8 cellular contexts compared by ENCODE assay signal in genomic region chr3:13282528-13282985, GRCh38.
DNase-seq lines count a peak whose midpoint lies in the region; ATAC-seq and TF ChIP-seq lines count a peak whose summit lies in the region.

No MANE protein-coding gene starts in this region.

- H3K9me2 ChIP-seq in hepatocyte (replicated peaks; ENCODE audit: insufficient read depth) = no peaks in the 10 kb centered on the region

- H3K79me2 ChIP-seq in hepatocyte (no peaks in the 10 kb centered on the region), smooth muscle cell (ENCODE audit: low read depth) (no peaks in the 10 kb centered on the region)

- H3K9me3 ChIP-seq in T-helper 17 cell (ENCODE audit: control insufficient read depth, low read length, poor library complexity, severe bottlenecking) (peaks cover 13% of the 10 kb centered on the region), hepatocyte (ENCODE audit: low read depth) (peaks cover 7% of the 10 kb centered on the region), smooth muscle cell (replicated peaks; ENCODE audit: low read depth) (peaks cover 5% of the 10 kb centered on the region)

- H3K4me1 Mint-ChIP-seq in T-helper 17 cell = peaks cover 6% of the 10 kb centered on the region

- no peak overlapping the region for H3K27ac Mint-ChIP-seq in T-helper 17 cell

- H3K4me2 ChIP-seq in hepatocyte = peak overlapping the region; percentile 75
- peak overlapping the region; percentile 82 for H3K4me2 ChIP-seq in smooth muscle cell

- H3K4me1 ChIP-seq in hepatocyte (ENCODE audit: insufficient read depth) = no peaks in the 10 kb centered on the region
- peaks cover 5% of the 10 kb centered on the region for H3K4me1 ChIP-seq in smooth muscle cell (ENCODE audit: low read depth)

- H3K27ac ChIP-seq in hepatocyte (no peak overlapping the region), smooth muscle cell (ENCODE audit: low read depth) (no peak overlapping the region)

- H3K36me3 ChIP-seq in hepatocyte (replicated peaks; ENCODE audit: insufficient read depth, low read depth) = no peaks in the 10 kb centered on the region
- no peaks in the 10 kb centered on the region for H3K36me3 ChIP-seq in smooth muscle cell (ENCODE audit: low read depth)

- ATAC-seq in T-helper 17 cell = peak; percentile 53
- no peak for ATAC-seq in GM21381 (IDR thresholded peaks at IDR 0.05; ENCODE audit: unreplicated experiment)

- H4K20me1 ChIP-seq in hepatocyte (ENCODE audit: insufficient read depth, poor library complexity, severe bottlenecking) = no peaks in the 10 kb centered on the region
- H4K20me1 ChIP-seq in smooth muscle cell (ENCODE audit: low read depth) = no peaks in the 10 kb centered on the region

- H3K27me3 Mint-ChIP-seq in T-helper 17 cell = peaks cover 64% of the 10 kb centered on the region

- DNase-seq in DMS53 (lab: John Stamatoyannopoulos, UW) = peak; percentile 51
- no peak for DNase-seq in DMS53 treated with DMSO at 0.1 percent for 48 hours (lab: John Stamatoyannopoulos, UW; ENCODE audit: unreplicated experiment)
- DNase-seq in T-helper 17 cell = no peak
- DNase-seq in hepatocyte (ENCODE audit: low spot score) = peak; percentile 38
- no peak for DNase-seq in smooth muscle cell (lab: John Stamatoyannopoulos, UW; ENCODE audit: unreplicated experiment)
- DNase-seq in nucleus accumbens (lab: John Stamatoyannopoulos, UW) = no peak
- DNase-seq in NCI-H1105 treated with DMSO at 0.1 percent for 48 hours (lab: John Stamatoyannopoulos, UW) = no peak

- no peak overlapping the region for H3K9ac ChIP-seq in smooth muscle cell (ENCODE audit: low read depth)

- no peak overlapping the region for H3K4me3 Mint-ChIP-seq in T-helper 17 cell

- no peak overlapping the region for H3K4me3 ChIP-seq in hepatocyte
- peak overlapping the region; percentile 44 for H3K4me3 ChIP-seq in smooth muscle cell

- H2AFZ ChIP-seq in hepatocyte (no peak overlapping the region), smooth muscle cell (ENCODE audit: low read depth) (peak overlapping the region; percentile 6)

- H3F3A ChIP-seq in smooth muscle cell (ENCODE audit: low read depth) = peaks cover 5% of the 10 kb centered on the region

- H3K27me3 ChIP-seq in hepatocyte = peaks cover 40% of the 10 kb centered on the region
- H3K27me3 ChIP-seq in smooth muscle cell (ENCODE audit: low read depth) = peaks cover 3% of the 10 kb centered on the region

- WGBS in hepatocyte (ENCODE audit: low lambda C conversion rate, missing lambda C conversion rate) = 0% methylated on average over 8 of the region's 69 CpGs
- 4% methylated on average over 45 of the region's 69 CpGs for WGBS in smooth muscle cell (ENCODE audit: low lambda C conversion rate)

- H3K36me3 Mint-ChIP-seq in T-helper 17 cell (ENCODE audit: low read depth) = peaks cover 2% of the 10 kb centered on the region

- TF ChIP-seq CTCF in hepatocyte (IDR thresholded peaks at IDR 0.05; ENCODE audit: poor library complexity) (no peak), smooth muscle cell (IDR thresholded peaks at IDR 0.05; ENCODE audit: borderline replicate concordance, insufficient read depth, poor library complexity, severe bottlenecking) (no peak)

Comparison
In these comparisons a context has a peak if more than half of its experiments do, and no peak if none do; other contexts are left out.
1. DNase-seq: peak in DMS53 (single experiment) and hepatocyte (single experiment); none in DMS53 treated with DMSO at 0.1 percent for 48 hours (single experiment), T-helper 17 cell (0 of 3), smooth muscle cell (single experiment), nucleus accumbens (0 of 56) and NCI-H1105 treated with DMSO at 0.1 percent for 48 hours (single experiment).